Comparison of ENCODE assay signal across 1 cellular context in the genomic region with DNA sequence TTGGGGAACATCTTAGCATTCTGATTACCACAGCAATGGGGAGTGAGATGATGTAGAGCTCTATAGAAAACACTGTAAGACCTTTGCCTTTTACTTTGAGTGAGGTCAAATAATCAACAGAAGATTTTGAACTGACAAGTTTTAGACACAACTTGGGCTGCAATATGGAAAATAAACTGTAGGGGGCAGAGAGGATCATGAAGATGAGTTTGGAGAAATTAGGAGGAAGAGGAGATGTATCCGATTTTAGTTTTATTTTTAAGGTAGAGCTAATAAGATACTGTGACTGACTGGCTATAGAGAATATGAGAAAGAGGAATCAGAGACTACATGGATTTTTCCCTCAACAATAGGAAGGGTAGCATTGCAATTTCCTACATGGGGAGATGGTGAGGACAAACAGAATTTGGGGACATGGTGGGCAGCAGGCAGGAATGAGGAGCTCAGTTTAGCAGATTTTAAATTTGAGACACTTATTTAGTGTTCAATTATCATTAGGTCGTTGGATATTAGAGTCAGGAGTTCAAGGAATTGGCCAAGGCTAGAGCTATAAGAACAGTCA.
TF ChIP-seq lines count a peak whose summit lies in the region.

No MANE protein-coding gene starts in this region.

TF ChIP-seq in HCT116, 20 proteins besides CTCF, POLR2A, EP300 and RAD21 (continued from another document):
- TF ChIP-seq, protein P1, sequence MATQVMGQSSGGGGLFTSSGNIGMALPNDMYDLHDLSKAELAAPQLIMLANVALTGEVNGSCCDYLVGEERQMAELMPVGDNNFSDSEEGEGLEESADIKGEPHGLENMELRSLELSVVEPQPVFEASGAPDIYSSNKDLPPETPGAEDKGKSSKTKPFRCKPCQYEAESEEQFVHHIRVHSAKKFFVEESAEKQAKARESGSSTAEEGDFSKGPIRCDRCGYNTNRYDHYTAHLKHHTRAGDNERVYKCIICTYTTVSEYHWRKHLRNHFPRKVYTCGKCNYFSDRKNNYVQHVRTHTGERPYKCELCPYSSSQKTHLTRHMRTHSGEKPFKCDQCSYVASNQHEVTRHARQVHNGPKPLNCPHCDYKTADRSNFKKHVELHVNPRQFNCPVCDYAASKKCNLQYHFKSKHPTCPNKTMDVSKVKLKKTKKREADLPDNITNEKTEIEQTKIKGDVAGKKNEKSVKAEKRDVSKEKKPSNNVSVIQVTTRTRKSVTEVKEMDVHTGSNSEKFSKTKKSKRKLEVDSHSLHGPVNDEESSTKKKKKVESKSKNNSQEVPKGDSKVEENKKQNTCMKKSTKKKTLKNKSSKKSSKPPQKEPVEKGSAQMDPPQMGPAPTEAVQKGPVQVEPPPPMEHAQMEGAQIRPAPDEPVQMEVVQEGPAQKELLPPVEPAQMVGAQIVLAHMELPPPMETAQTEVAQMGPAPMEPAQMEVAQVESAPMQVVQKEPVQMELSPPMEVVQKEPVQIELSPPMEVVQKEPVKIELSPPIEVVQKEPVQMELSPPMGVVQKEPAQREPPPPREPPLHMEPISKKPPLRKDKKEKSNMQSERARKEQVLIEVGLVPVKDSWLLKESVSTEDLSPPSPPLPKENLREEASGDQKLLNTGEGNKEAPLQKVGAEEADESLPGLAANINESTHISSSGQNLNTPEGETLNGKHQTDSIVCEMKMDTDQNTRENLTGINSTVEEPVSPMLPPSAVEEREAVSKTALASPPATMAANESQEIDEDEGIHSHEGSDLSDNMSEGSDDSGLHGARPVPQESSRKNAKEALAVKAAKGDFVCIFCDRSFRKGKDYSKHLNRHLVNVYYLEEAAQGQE (IDR thresholded peaks at IDR 0.05; ENCODE audit: low read depth): no peak
- TF ChIP-seq POLR2AphosphoS5 (IDR thresholded peaks at IDR 0.05; ENCODE audit: low read depth, low read length) (no peak), CBX3 (IDR thresholded peaks at IDR 0.05; ENCODE audit: low read depth) (no peak), SRF (IDR thresholded peaks at IDR 0.05; ENCODE audit: low read depth) (no peak), TCF7L2 (IDR thresholded peaks at IDR 0.05; ENCODE audit: borderline replicate concordance, extremely low read depth, insufficient read depth, insufficient read length) (no peak), SP1 (IDR thresholded peaks at IDR 0.05; ENCODE audit: low read depth) (no peak), JUND (IDR thresholded peaks at IDR 0.05) (no peak), EGR1 (IDR thresholded peaks at IDR 0.05; ENCODE audit: low read depth) (no peak), SIN3A (IDR thresholded peaks at IDR 0.05; ENCODE audit: low read depth) (no peak), ZFX (IDR thresholded peaks at IDR 0.05) (no peak), EZH2phosphoT487 (IDR thresholded peaks at IDR 0.05; ENCODE audit: borderline replicate concordance) (no peak), YY1 (IDR thresholded peaks at IDR 0.05; ENCODE audit: extremely low read depth, insufficient replicate concordance, low read depth, low read length) (no peak), ELF1 (IDR thresholded peaks at IDR 0.05; ENCODE audit: borderline replicate concordance, low read depth) (no peak)
- TF ChIP-seq, protein P2, sequence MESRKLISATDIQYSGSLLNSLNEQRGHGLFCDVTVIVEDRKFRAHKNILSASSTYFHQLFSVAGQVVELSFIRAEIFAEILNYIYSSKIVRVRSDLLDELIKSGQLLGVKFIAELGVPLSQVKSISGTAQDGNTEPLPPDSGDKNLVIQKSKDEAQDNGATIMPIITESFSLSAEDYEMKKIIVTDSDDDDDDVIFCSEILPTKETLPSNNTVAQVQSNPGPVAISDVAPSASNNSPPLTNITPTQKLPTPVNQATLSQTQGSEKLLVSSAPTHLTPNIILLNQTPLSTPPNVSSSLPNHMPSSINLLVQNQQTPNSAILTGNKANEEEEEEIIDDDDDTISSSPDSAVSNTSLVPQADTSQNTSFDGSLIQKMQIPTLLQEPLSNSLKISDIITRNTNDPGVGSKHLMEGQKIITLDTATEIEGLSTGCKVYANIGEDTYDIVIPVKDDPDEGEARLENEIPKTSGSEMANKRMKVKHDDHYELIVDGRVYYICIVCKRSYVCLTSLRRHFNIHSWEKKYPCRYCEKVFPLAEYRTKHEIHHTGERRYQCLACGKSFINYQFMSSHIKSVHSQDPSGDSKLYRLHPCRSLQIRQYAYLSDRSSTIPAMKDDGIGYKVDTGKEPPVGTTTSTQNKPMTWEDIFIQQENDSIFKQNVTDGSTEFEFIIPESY (IDR thresholded peaks at IDR 0.05; ENCODE audit: extremely low read depth, insufficient replicate concordance, low read length): no peak
- TF ChIP-seq, protein P3, sequence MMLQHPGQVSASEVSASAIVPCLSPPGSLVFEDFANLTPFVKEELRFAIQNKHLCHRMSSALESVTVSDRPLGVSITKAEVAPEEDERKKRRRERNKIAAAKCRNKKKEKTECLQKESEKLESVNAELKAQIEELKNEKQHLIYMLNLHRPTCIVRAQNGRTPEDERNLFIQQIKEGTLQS (IDR thresholded peaks at IDR 0.05): no peak
- TF ChIP-seq, protein P4, sequence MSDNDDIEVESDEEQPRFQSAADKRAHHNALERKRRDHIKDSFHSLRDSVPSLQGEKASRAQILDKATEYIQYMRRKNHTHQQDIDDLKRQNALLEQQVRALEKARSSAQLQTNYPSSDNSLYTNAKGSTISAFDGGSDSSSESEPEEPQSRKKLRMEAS (IDR thresholded peaks at IDR 0.05): no peak
